8 cellular contexts compared by ENCODE assay signal in the genomic region with DNA sequence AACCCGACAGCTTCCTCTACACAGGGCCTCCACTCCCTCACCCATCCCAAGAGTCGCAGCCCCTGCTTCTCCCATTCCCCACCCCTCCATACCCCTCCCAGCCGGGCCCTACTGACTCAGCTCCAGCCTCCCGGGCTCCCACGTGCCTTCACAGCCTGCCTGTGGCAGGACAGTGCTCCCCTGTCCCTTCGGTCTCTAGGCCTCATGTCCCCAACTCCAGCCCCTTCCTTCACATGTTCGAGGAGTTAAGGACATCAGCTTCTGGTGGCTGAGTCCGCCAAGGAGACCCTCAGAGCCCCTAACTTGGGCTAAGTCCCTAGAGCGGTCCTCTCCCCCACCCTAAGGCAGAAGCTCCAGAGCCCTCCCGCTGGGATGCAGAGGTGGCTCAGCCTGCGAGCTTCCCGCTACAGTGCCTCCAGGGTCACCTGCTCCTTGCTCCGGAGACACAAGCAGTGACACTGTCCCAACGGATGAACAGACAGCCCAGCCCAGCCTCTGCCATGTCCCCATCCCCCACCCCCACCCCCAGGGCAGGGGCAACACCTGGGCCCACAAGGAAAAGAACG. TPM values are rescaled to one million over a fixed set of nuclear protein-coding genes. Genes with fewer than 3 reads are reported as not detected.
A peak's percentile ranks its signal among the peaks of the same experiment; 100 is the strongest.
DNase-seq lines count a peak whose midpoint lies in the region; ATAC-seq and TF ChIP-seq lines count a peak whose summit lies in the region.

No MANE protein-coding gene starts in this region.

- H3K27me3 Mint-ChIP-seq in activated naive CD4-positive, alpha-beta T cell treated with anti-CD3 and anti-CD28 coated beads for 36 hours (ENCODE audit: low read depth) = peaks cover 49% of the 10 kb centered on the region

- no peak for TF ChIP-seq POLR2A in breast epithelium (IDR thresholded peaks at IDR 0.05)

- TF ChIP-seq CTCF in breast epithelium (IDR thresholded peaks at IDR 0.05) (no peak), lung (IDR thresholded peaks at IDR 0.05; ENCODE audit: control extremely low read depth, extremely low read depth) (no peak)

- ATAC-seq in activated naive CD4-positive, alpha-beta T cell treated with anti-CD3 and anti-CD28 coated beads, Interleukin-2, amount 50 U/mL, for 72 hours = no peak
- ATAC-seq in lung (ENCODE audit: insufficient read depth, low FRiP score) = no peak
- ATAC-seq in GM18511 (IDR thresholded peaks at IDR 0.05; ENCODE audit: unreplicated experiment) = no peak
- ATAC-seq in GM18873 (IDR thresholded peaks at IDR 0.05; ENCODE audit: low FRiP score, unreplicated experiment) = no peak

- no peaks in the 10 kb centered on the region for H3K9me3 Mint-ChIP-seq in activated naive CD4-positive, alpha-beta T cell treated with anti-CD3 and anti-CD28 coated beads for 36 hours
- no peaks in the 10 kb centered on the region for H3K9me3 Mint-ChIP-seq in activated naive CD4-positive, alpha-beta T cell treated with anti-CD3 and anti-CD28 coated beads, Interleukin-2, amount 50 U/mL, for 72 hours

- intact Hi-C loops in activated naive CD4-positive, alpha-beta T cell treated with anti-CD3 and anti-CD28 coated beads for 36 hours (cut with micrococcal nuclease) = no loop called here
- intact Hi-C loops in breast epithelium (cut with DNase I; ENCODE audit: low total_unique reads) = loop anchor here (2.0 kb wide), 1 partner anchor 65 kb away; no protein-coding TSS in a partner anchor

- 17 to 22% methylated on average over 14 to 15 of the region's 15 CpGs for WGBS in lung, 2 donors
- 8% methylated on average over 15 of the region's 15 CpGs for WGBS in urinary bladder

- no peak for DNase-seq in activated naive CD4-positive, alpha-beta T cell treated with anti-CD3 and anti-CD28 coated beads for 36 hours
- no peak for DNase-seq in activated naive CD4-positive, alpha-beta T cell treated with anti-CD3 and anti-CD28 coated beads, Interleukin-2, amount 50 U/mL, for 72 hours (ENCODE audit: low spot score in 2 of 2)
- no peak for DNase-seq in breast epithelium (ENCODE audit: low spot score in 2 of 2)
- no peak for DNase-seq in lung (ENCODE audit: low spot score)
- no peak for DNase-seq in activated CD8-positive, alpha-beta memory T cell treated with anti-CD3 and anti-CD28 coated beads, Interleukin-2, amount 50 U/mL, for 4 hours

- peaks cover 56% of the 10 kb centered on the region for H3K4me1 Mint-ChIP-seq in activated naive CD4-positive, alpha-beta T cell treated with anti-CD3 and anti-CD28 coated beads for 36 hours (ENCODE audit: low read depth)

- H3K27ac Mint-ChIP-seq in activated naive CD4-positive, alpha-beta T cell treated with anti-CD3 and anti-CD28 coated beads for 36 hours = no peak overlapping the region
- no peak overlapping the region for H3K27ac Mint-ChIP-seq in activated naive CD4-positive, alpha-beta T cell treated with anti-CD3 and anti-CD28 coated beads, Interleukin-2, amount 50 U/mL, for 72 hours

- peak overlapping the region; percentile 84 to 94 for H3K27ac ChIP-seq in breast epithelium
- peak overlapping the region; percentile 42 to 97 for H3K27ac ChIP-seq in lung (ENCODE audit: low read depth in 1 of 2, low read length in 1 of 2)
- peak overlapping the region; percentile 63 for H3K27ac ChIP-seq in urinary bladder (ENCODE audit: low read depth)

- H3K9me3 ChIP-seq in breast epithelium (no peaks in the 10 kb centered on the region), lung (ENCODE audit: control insufficient read depth in 2 of 2, insufficient read depth in 1 of 2, low read length in 1 of 2) (no peaks in the 10 kb centered on the region)

- CTCF ChIA-PET in activated naive CD4-positive, alpha-beta T cell treated with anti-CD3 and anti-CD28 coated beads for 36 hours (lab: Charles Lee) = interaction anchor here (0.5 to 6.2 kb wide), 8 partner anchors 9 to 200 kb away, joined by 3 to 97 read pairs (median 4); partner anchors contain the start of gene ABCF2

- H3K4me1 ChIP-seq in breast epithelium (peaks cover 9 to 21% of the 10 kb centered on the region in 2 donors), lung (ENCODE audit: control insufficient read depth in 2 of 2, insufficient read depth in 2 of 2, low read length in 2 of 2) (peaks cover 0 to 24% of the 10 kb centered on the region in 2 donors), urinary bladder (ENCODE audit: insufficient read depth) (no peaks in the 10 kb centered on the region)

- no peaks in the 10 kb centered on the region for H3K36me3 ChIP-seq in breast epithelium
- H3K36me3 ChIP-seq in lung (ENCODE audit: control insufficient read depth in 2 of 2, insufficient read depth in 2 of 2, low read length in 2 of 2) = no peaks in the 10 kb centered on the region
- H3K36me3 ChIP-seq in urinary bladder (ENCODE audit: insufficient read depth) = no peaks in the 10 kb centered on the region

- H3K27me3 ChIP-seq in breast epithelium = no peaks in the 10 kb centered on the region
- no peaks in the 10 kb centered on the region for H3K27me3 ChIP-seq in lung (ENCODE audit: control insufficient read depth, insufficient read depth)

- H3K4me3 Mint-ChIP-seq in activated naive CD4-positive, alpha-beta T cell treated with anti-CD3 and anti-CD28 coated beads for 36 hours = peak overlapping the region; percentile 38

- H3K4me3 ChIP-seq in breast epithelium (peak overlapping the region; percentile 58 to 86 (median 68)), lung (peak overlapping the region; percentile 54), urinary bladder (ENCODE audit: low read depth, low read length) (peak overlapping the region; percentile 57)

- H3K36me3 Mint-ChIP-seq in activated naive CD4-positive, alpha-beta T cell treated with anti-CD3 and anti-CD28 coated beads for 36 hours (ENCODE audit: low read depth) = no peaks in the 10 kb centered on the region
- H3K36me3 Mint-ChIP-seq in activated naive CD4-positive, alpha-beta T cell treated with anti-CD3 and anti-CD28 coated beads, Interleukin-2, amount 50 U/mL, for 72 hours = peaks cover 0 to 8% of the 10 kb centered on the region in 2 donors

RNA-seq across cellular contexts. Expression of gene SMARCD3, which starts 0.8 kb away (rescaled TPM):
- 1 to 10 TPM; 4.5 to 5.8 TPM for total RNA-seq in activated naive CD4-positive, alpha-beta T cell treated with anti-CD3 and anti-CD28 coated beads for 36 hours
- total RNA-seq in activated naive CD4-positive, alpha-beta T cell treated with anti-CD3 and anti-CD28 coated beads, Interleukin-2, amount 50 U/mL, for 72 hours = 1 to 10 TPM; 2.4 to 10.0 TPM
- 10 to 100 TPM; 21.3 to 69.5 (median 43.5) TPM for total RNA-seq in breast epithelium
- 10 to 100 TPM; 37.5 to 70.9 TPM for total RNA-seq in lung
- polyA plus RNA-seq in lung = 10 to 100 TPM; 40.3 to 62.5 TPM
- 33.2 TPM for total RNA-seq in urinary bladder
- 47.8 TPM for polyA plus RNA-seq in urinary bladder

RNA-seq across cellular contexts. Expression of gene CHPF2, which starts 15.4 kb away (rescaled TPM):
- total RNA-seq in activated naive CD4-positive, alpha-beta T cell treated with anti-CD3 and anti-CD28 coated beads for 36 hours = 10 to 100 TPM; 21.0 TPM
- 10 to 100 TPM; 26.7 to 29.3 TPM for total RNA-seq in activated naive CD4-positive, alpha-beta T cell treated with anti-CD3 and anti-CD28 coated beads, Interleukin-2, amount 50 U/mL, for 72 hours
- total RNA-seq in breast epithelium (10 to 100 TPM; 24.5 to 40.6 (median 38.3) TPM), lung (10 to 100 TPM; 23.3 to 54.0 TPM), urinary bladder (25.2 TPM)
- polyA plus RNA-seq in lung (10 to 100 TPM; 33.8 to 36.2 TPM), urinary bladder (23.0 TPM)

RNA-seq across cellular contexts. Expression of gene ABCF2, which starts 20.7 kb away (rescaled TPM):
- 10 to 100 TPM; 33.9 to 35.5 TPM for total RNA-seq in activated naive CD4-positive, alpha-beta T cell treated with anti-CD3 and anti-CD28 coated beads for 36 hours
- 10 to 100 TPM; 23.5 to 33.6 TPM for total RNA-seq in activated naive CD4-positive, alpha-beta T cell treated with anti-CD3 and anti-CD28 coated beads, Interleukin-2, amount 50 U/mL, for 72 hours
- total RNA-seq in breast epithelium (10 to 100 TPM; 35.6 to 58.7 (median 42.2) TPM), lung (10 to 100 TPM; 13.2 to 36.2 TPM), urinary bladder (14.1 TPM)
- polyA plus RNA-seq in lung (10 to 100 TPM; 15.4 to 36.3 TPM), urinary bladder (29.6 TPM)

RNA-seq across cellular contexts. Expression of gene H2BK1, which starts 37.4 kb away (rescaled TPM):
- total RNA-seq in activated naive CD4-positive, alpha-beta T cell treated with anti-CD3 and anti-CD28 coated beads for 36 hours = not detected
- total RNA-seq in activated naive CD4-positive, alpha-beta T cell treated with anti-CD3 and anti-CD28 coated beads, Interleukin-2, amount 50 U/mL, for 72 hours = 1 to 10 TPM in 1 of 2 donors, not detected in 1; 1.2 TPM
- total RNA-seq in breast epithelium = not detected
- under 1 TPM in 1 of 2 donors, not detected in 1; 0.52 TPM for total RNA-seq in lung
- polyA plus RNA-seq in lung = not detected
- not detected for total RNA-seq in urinary bladder
- polyA plus RNA-seq in urinary bladder = not detected
